In genomic region chr4:119939066-119939995, GRCh38 we compare ENCODE assay signal across 29 cellular contexts.
DNase-seq lines count a peak whose midpoint lies in the region; ATAC-seq and TF ChIP-seq lines count a peak whose summit lies in the region.
"Had no signal": no experiment of that assay in that cellular context is flagged by ENCODE, and none has a peak within 500 bp of the region (broad histone marks: within the 10 kb centered on the region; RNA-seq: fewer than 3 reads in every experiment).

No MANE protein-coding gene starts in this region.

- peaks cover 0 to 36% (median 5%) of the 10 kb centered on the region in 9 donors for H3K4me1 ChIP-seq in heart right ventricle
- H3K4me1 ChIP-seq: A549, SJCRH30 had no signal

- peak overlapping the region in 9 of 10 donors; percentile 66 to 91 (median 87) for H3K27ac ChIP-seq in heart right ventricle
- H3K27ac ChIP-seq: A549, PC-9, SJCRH30 had no signal

- no peaks in the 10 kb centered on the region for H3K27me3 Mint-ChIP-seq in activated naive CD8-positive, alpha-beta T cell treated with anti-CD3 and anti-CD28 coated beads, Interleukin-2, amount 50 U/mL, for 24 hours
- H3K27me3 Mint-ChIP-seq in Calu3 (ENCODE audit: unreplicated experiment): no peaks in the 10 kb centered on the region
- H3K27me3 Mint-ChIP-seq: activated naive CD4-positive, alpha-beta T cell treated with anti-CD3 and anti-CD28 coated beads, Interleukin-2, amount 10 ng/mL, durations not matched to agents 7 days and 5 days had no signal

- CTCF ChIA-PET in Calu3 (lab: Charles Lee): no interaction called here

- no peaks in the 10 kb centered on the region for H3K9me3 Mint-ChIP-seq in activated naive CD8-positive, alpha-beta T cell treated with anti-CD3 and anti-CD28 coated beads, Interleukin-2, amount 50 U/mL, for 24 hours
- no peaks in the 10 kb centered on the region for H3K9me3 Mint-ChIP-seq in Calu3 (ENCODE audit: low read depth, unreplicated experiment)
- H3K9me3 Mint-ChIP-seq: activated naive CD4-positive, alpha-beta T cell treated with anti-CD3 and anti-CD28 coated beads, Interleukin-2, amount 10 ng/mL, durations not matched to agents 7 days and 5 days; IgD-negative memory B cell; nephron; stimulated activated naive CD8-positive, alpha-beta T cell treated with anti-CD3 and anti-CD28 coated beads, Interleukin-15, Interleukin-2, amounts not matched to agents 100 ng/mL and 50 ng/mL, for 24 hours; type B pancreatic cell had no signal

- no peak for TF ChIP-seq CTCF in heart right ventricle (IDR thresholded peaks at IDR 0.05)
- no peak for TF ChIP-seq CTCF in Calu3 (IDR thresholded peaks at IDR 0.05; ENCODE audit: unreplicated experiment)

- no peaks in the 10 kb centered on the region for H3K36me3 Mint-ChIP-seq in activated naive CD8-positive, alpha-beta T cell treated with anti-CD3 and anti-CD28 coated beads, Interleukin-2, amount 50 U/mL, for 24 hours (ENCODE audit: low read depth)
- H3K36me3 Mint-ChIP-seq in Calu3 (ENCODE audit: insufficient read depth, unreplicated experiment): no peaks in the 10 kb centered on the region
- H3K36me3 Mint-ChIP-seq: activated CD8-positive, alpha-beta memory T cell treated with anti-CD3 and anti-CD28 coated beads, Interleukin-2, amount 10 ng/mL, durations not matched to agents 7 days and 5 days; activated naive CD4-positive, alpha-beta T cell treated with anti-CD3 and anti-CD28 coated beads, Interleukin-2, amount 10 ng/mL, durations not matched to agents 7 days and 5 days; IgD-negative memory B cell; type B pancreatic cell had no signal

- peak; percentile 78 to 95 (median 92) for ATAC-seq in heart right ventricle
- peak; percentile 74 for ATAC-seq in sciatic nerve
- ATAC-seq in activated naive CD8-positive, alpha-beta T cell treated with anti-CD3 and anti-CD28 coated beads, Interleukin-2, amount 50 U/mL, for 24 hours: no peak
- no peak for ATAC-seq in GM21367 (IDR thresholded peaks at IDR 0.05; ENCODE audit: unreplicated experiment)
- ATAC-seq: A549; activated CD8-positive, alpha-beta memory T cell treated with anti-CD3 and anti-CD28 coated beads, Interleukin-2, amount 10 ng/mL, durations not matched to agents 7 days and 5 days; left colon had no signal

- H3K27me3 ChIP-seq in heart right ventricle: no peaks in the 10 kb centered on the region
- H3K27me3 ChIP-seq: SJCRH30 had no signal

- H3K4me1 Mint-ChIP-seq in activated naive CD8-positive, alpha-beta T cell treated with anti-CD3 and anti-CD28 coated beads, Interleukin-2, amount 50 U/mL, for 24 hours: no peaks in the 10 kb centered on the region
- H3K4me1 Mint-ChIP-seq in Calu3 (ENCODE audit: low read depth, unreplicated experiment): no peaks in the 10 kb centered on the region
- H3K4me1 Mint-ChIP-seq: activated CD8-positive, alpha-beta memory T cell treated with anti-CD3 and anti-CD28 coated beads, Interleukin-2, amount 10 ng/mL, durations not matched to agents 7 days and 5 days; activated naive CD4-positive, alpha-beta T cell treated with anti-CD3 and anti-CD28 coated beads, Interleukin-2, amount 10 ng/mL, durations not matched to agents 7 days and 5 days; IgD-negative memory B cell; nephron had no signal

- DNase-seq in AG08396 (ENCODE audit: low spot score): peak; percentile 12
- peak; percentile 3 for DNase-seq in astrocyte of the hippocampus (ENCODE audit: low read depth, low spot score)
- DNase-seq in heart right ventricle: peak in 1 of 2 donors; percentile 45
- no peak for DNase-seq in sciatic nerve (ENCODE audit: low spot score)
- no peak for DNase-seq in activated naive CD8-positive, alpha-beta T cell treated with anti-CD3 and anti-CD28 coated beads, Interleukin-2, amount 50 U/mL, for 24 hours
- no peak for DNase-seq in Calu3
- no peak for DNase-seq in stimulated activated CD4-positive, alpha-beta T cell treated with anti-CD3 and anti-CD28 coated beads, Interleukin-1b, Interleukin-23, amount 100 ng/mL, for 48 hours
- DNase-seq: activated CD4-positive, alpha-beta T cell treated with anti-CD3 and anti-CD28 coated beads for 48 hours; activated CD8-positive, alpha-beta memory T cell treated with anti-CD3 and anti-CD28 coated beads, Interleukin-2, amount 10 ng/mL, durations not matched to agents 7 days and 5 days; activated naive CD4-positive, alpha-beta T cell treated with anti-CD3 and anti-CD28 coated beads, Interleukin-2, amount 10 ng/mL, durations not matched to agents 7 days and 5 days; anterior cingulate cortex; C1 segment of cervical spinal cord; effector CD8-positive, alpha-beta T cell; H7; left colon; NCI-H1417; NCI-H2107; PC-9; SJCRH30; small intestine; stimulated activated CD4-positive, alpha-beta T cell treated with anti-CD3 and anti-CD28 coated beads, Interleukin-4, amount 100 ng/mL, for 1 hour; T-helper 1 cell had no signal

- peak overlapping the region in 9 of 10 donors; percentile 25 to 56 (median 47) for H3K4me3 ChIP-seq in heart right ventricle
- H3K4me3 ChIP-seq: A549, PC-9, SJCRH30 had no signal

- H3K4me3 Mint-ChIP-seq in activated naive CD8-positive, alpha-beta T cell treated with anti-CD3 and anti-CD28 coated beads, Interleukin-2, amount 50 U/mL, for 24 hours: no peak overlapping the region
- no peak overlapping the region for H3K4me3 Mint-ChIP-seq in Calu3 (ENCODE audit: low read depth, unreplicated experiment)
- H3K4me3 Mint-ChIP-seq: activated CD8-positive, alpha-beta memory T cell treated with anti-CD3 and anti-CD28 coated beads, Interleukin-2, amount 10 ng/mL, durations not matched to agents 7 days and 5 days; activated naive CD4-positive, alpha-beta T cell treated with anti-CD3 and anti-CD28 coated beads, Interleukin-2, amount 10 ng/mL, durations not matched to agents 7 days and 5 days; IgD-negative memory B cell; nephron; stimulated activated naive CD8-positive, alpha-beta T cell treated with anti-CD3 and anti-CD28 coated beads, Interleukin-15, Interleukin-2, amounts not matched to agents 100 ng/mL and 50 ng/mL, for 24 hours; type B pancreatic cell had no signal

- WGBS in heart right ventricle, 2 donors: 38 to 51% methylated on average over 6 of the region's 6 CpGs

- H3K27ac Mint-ChIP-seq in activated naive CD8-positive, alpha-beta T cell treated with anti-CD3 and anti-CD28 coated beads, Interleukin-2, amount 50 U/mL, for 24 hours: no peak overlapping the region
- H3K27ac Mint-ChIP-seq in Calu3 (ENCODE audit: unreplicated experiment): no peak overlapping the region
- H3K27ac Mint-ChIP-seq: activated CD8-positive, alpha-beta memory T cell treated with anti-CD3 and anti-CD28 coated beads, Interleukin-2, amount 10 ng/mL, durations not matched to agents 7 days and 5 days; activated naive CD4-positive, alpha-beta T cell treated with anti-CD3 and anti-CD28 coated beads, Interleukin-2, amount 10 ng/mL, durations not matched to agents 7 days and 5 days; IgD-negative memory B cell; progenitor cell of endocrine pancreas; stimulated activated naive CD8-positive, alpha-beta T cell treated with anti-CD3 and anti-CD28 coated beads, Interleukin-15, Interleukin-2, amounts not matched to agents 100 ng/mL and 50 ng/mL, for 24 hours; type B pancreatic cell had no signal

- no peaks in the 10 kb centered on the region for H3K36me3 ChIP-seq in heart right ventricle
- H3K36me3 ChIP-seq: SJCRH30 had no signal

- intact Hi-C loops in heart right ventricle (cut with DNase I): no loop called here
- intact Hi-C loops in sciatic nerve (cut with DNase I): no loop called here
- intact Hi-C loops in Calu3 (cut with micrococcal nuclease; ENCODE audit: unreplicated experiment): no loop called here

- H3K9me3 ChIP-seq in heart right ventricle: no peaks in the 10 kb centered on the region
- H3K9me3 ChIP-seq: A549, SJCRH30 had no signal

- BruUV-seq in Calu3 (replicated peaks; lab: Mats Ljungman, UMichigan): no TSS peak

Comparison
In these comparisons a context has a peak if more than half of its experiments do, and no peak if none do; other contexts are left out.
1. DNase-seq: peak in AG08396 (single experiment) and astrocyte of the hippocampus (single experiment); none in sciatic nerve (single experiment), activated naive CD8-positive, alpha-beta T cell treated with anti-CD3 and anti-CD28 coated beads, Interleukin-2, amount 50 U/mL, for 24 hours (single experiment), Calu3 (single experiment) and stimulated activated CD4-positive, alpha-beta T cell treated with anti-CD3 and anti-CD28 coated beads, Interleukin-1b, Interleukin-23, amount 100 ng/mL, for 48 hours (single experiment).
2. ATAC-seq: peak in heart right ventricle (8 of 8) and sciatic nerve (single experiment); none in activated naive CD8-positive, alpha-beta T cell treated with anti-CD3 and anti-CD28 coated beads, Interleukin-2, amount 50 U/mL, for 24 hours (single experiment) and GM21367 (single experiment).